Comparison of ENCODE assay signal across 20 cellular contexts in the genomic region with DNA sequence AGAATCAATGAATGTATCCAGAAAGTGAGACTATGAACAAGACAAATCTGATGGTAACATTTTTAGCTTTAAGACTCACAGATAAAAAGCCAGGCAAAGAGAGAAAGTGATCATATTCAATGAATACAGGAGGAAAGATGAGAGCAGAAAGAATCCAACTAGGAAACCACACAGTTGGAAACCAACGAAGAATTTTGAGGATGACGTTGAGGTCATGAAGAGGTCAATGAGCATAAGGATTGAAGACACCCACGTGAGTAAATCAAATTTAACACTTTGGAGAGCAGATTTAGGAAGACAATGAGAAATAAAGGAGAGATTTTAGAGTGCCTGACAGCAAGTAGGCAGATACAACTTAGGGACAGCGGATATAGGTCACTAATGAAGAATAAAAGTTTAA.
"Had no signal": no experiment of that assay in that cellular context is flagged by ENCODE, and none has a peak within 500 bp of the region (broad histone marks: within the 10 kb centered on the region; RNA-seq: fewer than 3 reads in every experiment).

No MANE protein-coding gene starts in this region.

- DNase-seq: activated CD4-positive, alpha-beta T cell treated with anti-CD3 and anti-CD28 coated beads, Interleukin-2, amount 10 ng/mL, durations not matched to agents 7 days and 5 days; activated CD8-positive, alpha-beta T cell treated with anti-CD3 and anti-CD28 coated beads, Interleukin-2, amount 10 ng/mL, durations not matched to agents 7 days and 5 days; activated naive CD4-positive, alpha-beta T cell treated with Interleukin-2 at 50 U/mL for 16 hours; activated naive CD8-positive, alpha-beta T cell treated with anti-CD3 and anti-CD28 coated beads, Interleukin-2, amount 10 ng/mL, durations not matched to agents 7 days and 5 days; activated T-cell treated with anti-CD3 and anti-CD28 coated beads, Interleukin-2, amount 50 U/mL, for 24 hours; dorsolateral prefrontal cortex; foreskin melanocyte; kidney; left ventricle myocardium superior; naive thymus-derived CD8-positive, alpha-beta T cell; stimulated activated naive B cell treated with anti-CD40 and anti-IgM and Interleukin-4, amounts not matched to agents 10 μg/mL and 1 μg/mL and 100 μg/mL, for 72 hours; T1000; upper lobe of left lung had no signal

- H3K4me3 ChIP-seq: cardiac muscle cell, dorsolateral prefrontal cortex, mucosa of descending colon, pancreas, thoracic aorta, upper lobe of left lung had no signal

- H3K27ac Mint-ChIP-seq: activated CD4-positive, alpha-beta T cell treated with anti-CD3 and anti-CD28 coated beads, Interleukin-2, amount 10 ng/mL, durations not matched to agents 7 days and 5 days; activated CD8-positive, alpha-beta T cell treated with anti-CD3 and anti-CD28 coated beads, Interleukin-2, amount 10 ng/mL, durations not matched to agents 7 days and 5 days; activated naive CD8-positive, alpha-beta T cell treated with anti-CD3 and anti-CD28 coated beads, Interleukin-2, amount 10 ng/mL, durations not matched to agents 7 days and 5 days; activated T-cell treated with anti-CD3 and anti-CD28 coated beads, Interleukin-2, amount 50 U/mL, for 24 hours; activated T-helper 2 cell treated with anti-CD3 and anti-CD28 coated beads, Interferon-gamma antibody, Interleukin-2, Interleukin-4, amounts not matched to agents 10 μg/mL and 5 μg/mL and 100 μg/mL, durations not matched to agents 14 hours and 24 hours and 36 hours; naive thymus-derived CD8-positive, alpha-beta T cell; stimulated activated naive B cell treated with anti-CD40 and anti-IgM and Interleukin-4, amounts not matched to agents 10 μg/mL and 1 μg/mL and 100 μg/mL, for 72 hours had no signal

- FAIRE-seq: colon, kidney, pancreas had no signal

- H3K27me3 ChIP-seq: cardiac muscle cell, pancreas, upper lobe of left lung had no signal

- H3K4me3 Mint-ChIP-seq: activated CD4-positive, alpha-beta T cell treated with anti-CD3 and anti-CD28 coated beads, Interleukin-2, amount 10 ng/mL, durations not matched to agents 7 days and 5 days; activated CD8-positive, alpha-beta T cell treated with anti-CD3 and anti-CD28 coated beads, Interleukin-2, amount 10 ng/mL, durations not matched to agents 7 days and 5 days; activated naive CD8-positive, alpha-beta T cell treated with anti-CD3 and anti-CD28 coated beads, Interleukin-2, amount 10 ng/mL, durations not matched to agents 7 days and 5 days; activated T-cell treated with anti-CD3 and anti-CD28 coated beads, Interleukin-2, amount 50 U/mL, for 24 hours; naive thymus-derived CD8-positive, alpha-beta T cell; stimulated activated naive B cell treated with anti-CD40 and anti-IgM and Interleukin-4, amounts not matched to agents 10 μg/mL and 1 μg/mL and 100 μg/mL, for 72 hours had no signal

- ATAC-seq: activated CD8-positive, alpha-beta T cell treated with anti-CD3 and anti-CD28 coated beads, Interleukin-2, amount 10 ng/mL, durations not matched to agents 7 days and 5 days; left ventricle myocardium superior; mucosa of descending colon; naive thymus-derived CD8-positive, alpha-beta T cell; sciatic nerve; stimulated activated naive B cell treated with anti-CD40 and anti-IgM and Interleukin-4, amounts not matched to agents 10 μg/mL and 1 μg/mL and 100 μg/mL, for 72 hours had no signal

- H3K27me3 Mint-ChIP-seq: activated CD4-positive, alpha-beta T cell treated with anti-CD3 and anti-CD28 coated beads, Interleukin-2, amount 10 ng/mL, durations not matched to agents 7 days and 5 days; activated naive CD8-positive, alpha-beta T cell treated with anti-CD3 and anti-CD28 coated beads, Interleukin-2, amount 10 ng/mL, durations not matched to agents 7 days and 5 days; activated T-cell treated with anti-CD3 and anti-CD28 coated beads, Interleukin-2, amount 50 U/mL, for 24 hours; stimulated activated naive B cell treated with anti-CD40 and anti-IgM and Interleukin-4, amounts not matched to agents 10 μg/mL and 1 μg/mL and 100 μg/mL, for 72 hours had no signal

- H3K4me1 ChIP-seq: pancreas, upper lobe of left lung had no signal

- H3K36me3 ChIP-seq: cardiac muscle cell, pancreas, thoracic aorta, upper lobe of left lung had no signal

- H3K4me1 Mint-ChIP-seq: activated CD4-positive, alpha-beta T cell treated with anti-CD3 and anti-CD28 coated beads, Interleukin-2, amount 10 ng/mL, durations not matched to agents 7 days and 5 days; activated naive CD8-positive, alpha-beta T cell treated with anti-CD3 and anti-CD28 coated beads, Interleukin-2, amount 10 ng/mL, durations not matched to agents 7 days and 5 days; naive thymus-derived CD8-positive, alpha-beta T cell; stimulated activated naive B cell treated with anti-CD40 and anti-IgM and Interleukin-4, amounts not matched to agents 10 μg/mL and 1 μg/mL and 100 μg/mL, for 72 hours had no signal

- H3K9me3 ChIP-seq: mucosa of descending colon, pancreas, thoracic aorta, upper lobe of left lung had no signal

- H3K27ac ChIP-seq: cardiac muscle cell, dorsolateral prefrontal cortex, pancreas, thoracic aorta, upper lobe of left lung had no signal

- H3K36me3 Mint-ChIP-seq: activated naive CD8-positive, alpha-beta T cell treated with anti-CD3 and anti-CD28 coated beads, Interleukin-2, amount 10 ng/mL, durations not matched to agents 7 days and 5 days; naive thymus-derived CD8-positive, alpha-beta T cell; stimulated activated naive B cell treated with anti-CD40 and anti-IgM and Interleukin-4, amounts not matched to agents 10 μg/mL and 1 μg/mL and 100 μg/mL, for 72 hours had no signal
